In the genomic region with DNA sequence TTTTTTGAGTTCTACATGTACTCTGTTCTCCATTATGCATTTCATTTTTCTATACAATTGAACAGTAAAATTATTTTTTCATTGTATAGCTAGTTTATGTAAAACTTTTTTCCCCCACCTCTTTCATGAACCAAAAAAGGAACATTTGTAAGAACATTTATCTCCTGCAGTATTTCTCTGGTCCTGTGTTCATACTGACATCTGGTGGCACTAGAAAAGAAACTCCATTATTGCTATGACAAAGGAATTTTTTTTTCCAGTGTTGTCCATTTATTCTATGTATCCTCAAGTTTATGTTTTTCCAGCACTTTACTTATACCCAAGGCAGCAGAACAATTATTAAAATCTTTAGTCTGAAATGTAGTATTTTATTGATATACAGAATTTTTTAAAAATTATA, we compare ENCODE assay signal across 1 cellular context.
TF ChIP-seq lines count a peak whose summit lies in the region.

No MANE protein-coding gene starts in this region.

TF ChIP-seq in H1, 55 proteins besides CTCF, POLR2A, EP300 and RAD21:
- TF ChIP-seq KDM1A (IDR thresholded peaks at IDR 0.05; ENCODE audit: borderline replicate concordance, low read length) (no peak), BRCA1 (IDR thresholded peaks at IDR 0.05; ENCODE audit: low read depth, low read length) (no peak), GTF2F1 (IDR thresholded peaks at IDR 0.05; ENCODE audit: borderline replicate concordance, low read depth, low read length) (no peak), CEBPB (IDR thresholded peaks at IDR 0.05; ENCODE audit: low read depth, low read length) (no peak), TAF1 (IDR thresholded peaks at IDR 0.05; ENCODE audit: low read depth, low read length) (no peak), EZH2 (IDR thresholded peaks at IDR 0.05; ENCODE audit: low read depth, low read length, severe bottlenecking) (no peak), FOSL1 (IDR thresholded peaks at IDR 0.05; ENCODE audit: insufficient read depth, low read depth, low read length) (no peak), BACH1 (IDR thresholded peaks at IDR 0.05; ENCODE audit: low read length) (no peak), CHD2 (IDR thresholded peaks at IDR 0.05; ENCODE audit: low read length) (no peak), PHF8 (conservative IDR thresholded peaks at IDR 0.05; ENCODE audit: low read depth, low read length) (no peak), GABPA (IDR thresholded peaks at IDR 0.05; ENCODE audit: borderline replicate concordance, insufficient read depth, low read length) (no peak), SAP30 (IDR thresholded peaks at IDR 0.05; ENCODE audit: insufficient read depth, insufficient replicate concordance, low read length) (no peak)
- TF ChIP-seq, protein P1, sequence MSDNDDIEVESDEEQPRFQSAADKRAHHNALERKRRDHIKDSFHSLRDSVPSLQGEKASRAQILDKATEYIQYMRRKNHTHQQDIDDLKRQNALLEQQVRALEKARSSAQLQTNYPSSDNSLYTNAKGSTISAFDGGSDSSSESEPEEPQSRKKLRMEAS (IDR thresholded peaks at IDR 0.05), result no peak
- TF ChIP-seq, protein P2, sequence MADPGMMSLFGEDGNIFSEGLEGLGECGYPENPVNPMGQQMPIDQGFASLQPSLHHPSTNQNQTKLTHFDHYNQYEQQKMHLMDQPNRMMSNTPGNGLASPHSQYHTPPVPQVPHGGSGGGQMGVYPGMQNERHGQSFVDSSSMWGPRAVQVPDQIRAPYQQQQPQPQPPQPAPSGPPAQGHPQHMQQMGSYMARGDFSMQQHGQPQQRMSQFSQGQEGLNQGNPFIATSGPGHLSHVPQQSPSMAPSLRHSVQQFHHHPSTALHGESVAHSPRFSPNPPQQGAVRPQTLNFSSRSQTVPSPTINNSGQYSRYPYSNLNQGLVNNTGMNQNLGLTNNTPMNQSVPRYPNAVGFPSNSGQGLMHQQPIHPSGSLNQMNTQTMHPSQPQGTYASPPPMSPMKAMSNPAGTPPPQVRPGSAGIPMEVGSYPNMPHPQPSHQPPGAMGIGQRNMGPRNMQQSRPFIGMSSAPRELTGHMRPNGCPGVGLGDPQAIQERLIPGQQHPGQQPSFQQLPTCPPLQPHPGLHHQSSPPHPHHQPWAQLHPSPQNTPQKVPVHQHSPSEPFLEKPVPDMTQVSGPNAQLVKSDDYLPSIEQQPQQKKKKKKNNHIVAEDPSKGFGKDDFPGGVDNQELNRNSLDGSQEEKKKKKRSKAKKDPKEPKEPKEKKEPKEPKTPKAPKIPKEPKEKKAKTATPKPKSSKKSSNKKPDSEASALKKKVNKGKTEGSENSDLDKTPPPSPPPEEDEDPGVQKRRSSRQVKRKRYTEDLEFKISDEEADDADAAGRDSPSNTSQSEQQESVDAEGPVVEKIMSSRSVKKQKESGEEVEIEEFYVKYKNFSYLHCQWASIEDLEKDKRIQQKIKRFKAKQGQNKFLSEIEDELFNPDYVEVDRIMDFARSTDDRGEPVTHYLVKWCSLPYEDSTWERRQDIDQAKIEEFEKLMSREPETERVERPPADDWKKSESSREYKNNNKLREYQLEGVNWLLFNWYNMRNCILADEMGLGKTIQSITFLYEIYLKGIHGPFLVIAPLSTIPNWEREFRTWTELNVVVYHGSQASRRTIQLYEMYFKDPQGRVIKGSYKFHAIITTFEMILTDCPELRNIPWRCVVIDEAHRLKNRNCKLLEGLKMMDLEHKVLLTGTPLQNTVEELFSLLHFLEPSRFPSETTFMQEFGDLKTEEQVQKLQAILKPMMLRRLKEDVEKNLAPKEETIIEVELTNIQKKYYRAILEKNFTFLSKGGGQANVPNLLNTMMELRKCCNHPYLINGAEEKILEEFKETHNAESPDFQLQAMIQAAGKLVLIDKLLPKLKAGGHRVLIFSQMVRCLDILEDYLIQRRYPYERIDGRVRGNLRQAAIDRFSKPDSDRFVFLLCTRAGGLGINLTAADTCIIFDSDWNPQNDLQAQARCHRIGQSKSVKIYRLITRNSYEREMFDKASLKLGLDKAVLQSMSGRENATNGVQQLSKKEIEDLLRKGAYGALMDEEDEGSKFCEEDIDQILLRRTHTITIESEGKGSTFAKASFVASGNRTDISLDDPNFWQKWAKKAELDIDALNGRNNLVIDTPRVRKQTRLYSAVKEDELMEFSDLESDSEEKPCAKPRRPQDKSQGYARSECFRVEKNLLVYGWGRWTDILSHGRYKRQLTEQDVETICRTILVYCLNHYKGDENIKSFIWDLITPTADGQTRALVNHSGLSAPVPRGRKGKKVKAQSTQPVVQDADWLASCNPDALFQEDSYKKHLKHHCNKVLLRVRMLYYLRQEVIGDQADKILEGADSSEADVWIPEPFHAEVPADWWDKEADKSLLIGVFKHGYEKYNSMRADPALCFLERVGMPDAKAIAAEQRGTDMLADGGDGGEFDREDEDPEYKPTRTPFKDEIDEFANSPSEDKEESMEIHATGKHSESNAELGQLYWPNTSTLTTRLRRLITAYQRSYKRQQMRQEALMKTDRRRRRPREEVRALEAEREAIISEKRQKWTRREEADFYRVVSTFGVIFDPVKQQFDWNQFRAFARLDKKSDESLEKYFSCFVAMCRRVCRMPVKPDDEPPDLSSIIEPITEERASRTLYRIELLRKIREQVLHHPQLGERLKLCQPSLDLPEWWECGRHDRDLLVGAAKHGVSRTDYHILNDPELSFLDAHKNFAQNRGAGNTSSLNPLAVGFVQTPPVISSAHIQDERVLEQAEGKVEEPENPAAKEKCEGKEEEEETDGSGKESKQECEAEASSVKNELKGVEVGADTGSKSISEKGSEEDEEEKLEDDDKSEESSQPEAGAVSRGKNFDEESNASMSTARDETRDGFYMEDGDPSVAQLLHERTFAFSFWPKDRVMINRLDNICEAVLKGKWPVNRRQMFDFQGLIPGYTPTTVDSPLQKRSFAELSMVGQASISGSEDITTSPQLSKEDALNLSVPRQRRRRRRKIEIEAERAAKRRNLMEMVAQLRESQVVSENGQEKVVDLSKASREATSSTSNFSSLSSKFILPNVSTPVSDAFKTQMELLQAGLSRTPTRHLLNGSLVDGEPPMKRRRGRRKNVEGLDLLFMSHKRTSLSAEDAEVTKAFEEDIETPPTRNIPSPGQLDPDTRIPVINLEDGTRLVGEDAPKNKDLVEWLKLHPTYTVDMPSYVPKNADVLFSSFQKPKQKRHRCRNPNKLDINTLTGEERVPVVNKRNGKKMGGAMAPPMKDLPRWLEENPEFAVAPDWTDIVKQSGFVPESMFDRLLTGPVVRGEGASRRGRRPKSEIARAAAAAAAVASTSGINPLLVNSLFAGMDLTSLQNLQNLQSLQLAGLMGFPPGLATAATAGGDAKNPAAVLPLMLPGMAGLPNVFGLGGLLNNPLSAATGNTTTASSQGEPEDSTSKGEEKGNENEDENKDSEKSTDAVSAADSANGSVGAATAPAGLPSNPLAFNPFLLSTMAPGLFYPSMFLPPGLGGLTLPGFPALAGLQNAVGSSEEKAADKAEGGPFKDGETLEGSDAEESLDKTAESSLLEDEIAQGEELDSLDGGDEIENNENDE (IDR thresholded peaks at IDR 0.05; ENCODE audit: insufficient replicate concordance, low read length), result no peak
- TF ChIP-seq, protein P3, sequence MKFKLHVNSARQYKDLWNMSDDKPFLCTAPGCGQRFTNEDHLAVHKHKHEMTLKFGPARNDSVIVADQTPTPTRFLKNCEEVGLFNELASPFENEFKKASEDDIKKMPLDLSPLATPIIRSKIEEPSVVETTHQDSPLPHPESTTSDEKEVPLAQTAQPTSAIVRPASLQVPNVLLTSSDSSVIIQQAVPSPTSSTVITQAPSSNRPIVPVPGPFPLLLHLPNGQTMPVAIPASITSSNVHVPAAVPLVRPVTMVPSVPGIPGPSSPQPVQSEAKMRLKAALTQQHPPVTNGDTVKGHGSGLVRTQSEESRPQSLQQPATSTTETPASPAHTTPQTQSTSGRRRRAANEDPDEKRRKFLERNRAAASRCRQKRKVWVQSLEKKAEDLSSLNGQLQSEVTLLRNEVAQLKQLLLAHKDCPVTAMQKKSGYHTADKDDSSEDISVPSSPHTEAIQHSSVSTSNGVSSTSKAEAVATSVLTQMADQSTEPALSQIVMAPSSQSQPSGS (IDR thresholded peaks at IDR 0.05; ENCODE audit: low read length), result no peak
